ENCODE assay signal across 5 cellular contexts in the genomic region with DNA sequence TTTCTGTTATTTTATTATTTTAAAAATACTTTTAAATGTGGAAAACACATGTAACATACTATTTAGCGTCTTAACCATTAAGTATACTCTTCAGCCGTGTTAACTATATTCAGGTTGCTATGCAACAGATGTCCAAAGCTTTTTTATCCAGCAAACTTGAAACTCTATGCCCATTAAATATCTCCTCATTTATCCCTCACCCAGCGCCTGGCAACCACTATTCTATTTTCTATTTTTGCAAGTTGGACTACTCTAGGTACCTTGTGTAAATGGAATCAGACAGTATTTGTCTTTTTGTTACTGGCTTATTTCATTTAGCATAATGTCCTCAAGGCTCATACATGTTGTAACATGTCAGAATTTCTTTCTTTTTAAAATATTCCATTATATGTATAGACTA.
"Had no signal": no experiment of that assay in that cellular context is flagged by ENCODE, and none has a peak within 500 bp of the region (broad histone marks: within the 10 kb centered on the region; RNA-seq: fewer than 3 reads in every experiment).

No MANE protein-coding gene starts in this region.

- H3K27ac Mint-ChIP-seq: GM23338, H9, IgD-negative memory B cell had no signal

- DNase-seq: H9, HCEC 1CT had no signal

- ATAC-seq: GM23338, HepG2 had no signal

- H3K4me3 Mint-ChIP-seq: GM23338, H9, IgD-negative memory B cell had no signal

- H3K4me1 Mint-ChIP-seq: GM23338, IgD-negative memory B cell had no signal

- H3K27me3 Mint-ChIP-seq: IgD-negative memory B cell had no signal

- H3K9me3 Mint-ChIP-seq: GM23338, H9 had no signal
